ENCODE assay signal across 20 cellular contexts in the genomic region with DNA sequence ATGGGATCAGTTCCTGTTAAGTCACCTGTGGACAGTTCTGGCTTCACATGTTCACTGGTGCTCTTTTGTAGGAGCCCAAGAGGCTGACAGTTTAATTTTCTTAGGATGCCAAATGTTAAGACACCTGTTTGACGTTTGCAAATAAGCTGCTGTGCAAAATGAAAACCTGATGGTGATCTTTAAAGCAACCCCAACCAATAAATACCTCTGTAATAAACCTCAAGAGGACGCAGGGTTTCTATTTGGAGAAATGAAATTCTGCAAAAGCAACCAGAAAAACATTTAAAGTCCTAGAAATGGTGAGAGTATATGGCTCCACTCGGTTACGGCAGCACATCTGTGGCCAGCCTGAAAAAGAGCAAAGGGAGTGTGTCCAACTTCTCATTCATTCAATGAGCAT. TPM values are rescaled to one million over a fixed set of nuclear protein-coding genes. Genes with fewer than 3 reads are reported as not detected.
DNase-seq lines count a peak whose midpoint lies in the region; ATAC-seq and TF ChIP-seq lines count a peak whose summit lies in the region.
"Had no signal": no experiment of that assay in that cellular context is flagged by ENCODE, and none has a peak within 500 bp of the region (broad histone marks: within the 10 kb centered on the region; RNA-seq: fewer than 3 reads in every experiment).

No MANE protein-coding gene starts in this region.

- TF ChIP-seq CTCF in GM12865 (IDR thresholded peaks at IDR 0.05; ENCODE audit: insufficient read depth, low read depth, low read length, missing control alignments): no peak
- TF ChIP-seq CTCF in osteoblast (IDR thresholded peaks at IDR 0.05; ENCODE audit: extremely low read depth, low read depth, low read length): no peak

- ATAC-seq in stimulated activated naive B cell treated with anti-CD40 and anti-IgM and Interleukin-4, amounts not matched to agents 10 μg/mL and 1 μg/mL and 100 μg/mL, for 72 hours (replicated peaks): peak in 1 of 2 donors; percentile 17
- ATAC-seq: Panc1 had no signal

- H3K4me1 Mint-ChIP-seq in IgD-negative memory B cell: peaks cover 51 to 58% (median 58%) of the 10 kb centered on the region in 3 donors
- peaks cover 45 to 60% of the 10 kb centered on the region in 2 donors for H3K4me1 Mint-ChIP-seq in stimulated activated naive B cell treated with anti-CD40 and anti-IgM and Interleukin-4, amounts not matched to agents 10 μg/mL and 1 μg/mL and 100 μg/mL, for 72 hours

- H3K4me3 Mint-ChIP-seq in IgD-negative memory B cell: peak overlapping the region; percentile 8 to 58 (median 38)
- H3K4me3 Mint-ChIP-seq in stimulated activated naive B cell treated with anti-CD40 and anti-IgM and Interleukin-4, amounts not matched to agents 10 μg/mL and 1 μg/mL and 100 μg/mL, for 72 hours: peak overlapping the region in 1 of 2 donors; percentile 43

- H3K9me3 Mint-ChIP-seq in IgD-negative memory B cell: no peaks in the 10 kb centered on the region
- no peaks in the 10 kb centered on the region for H3K9me3 Mint-ChIP-seq in stimulated activated naive B cell treated with anti-CD40 and anti-IgM and Interleukin-4, amounts not matched to agents 10 μg/mL and 1 μg/mL and 100 μg/mL, for 72 hours

- no peak overlapping the region for H2AFZ ChIP-seq in osteoblast (ENCODE audit: low read length)
- H2AFZ ChIP-seq: GM23248 had no signal

- H4K20me1 ChIP-seq in osteoblast (ENCODE audit: insufficient read depth, low read length): no peaks in the 10 kb centered on the region

- H3K4me3 ChIP-seq in GM12865 (ENCODE audit: low read depth, low read length) (no peak overlapping the region), osteoblast (ENCODE audit: insufficient read depth, low read length) (no peak overlapping the region)
- H3K4me3 ChIP-seq: GM23248 had no signal

- peaks cover 3% of the 10 kb centered on the region for H3K36me3 Mint-ChIP-seq in IgD-negative memory B cell
- peaks cover 5% of the 10 kb centered on the region in 2 donors for H3K36me3 Mint-ChIP-seq in stimulated activated naive B cell treated with anti-CD40 and anti-IgM and Interleukin-4, amounts not matched to agents 10 μg/mL and 1 μg/mL and 100 μg/mL, for 72 hours

- peak; percentile 78 for DNase-seq in GM12865 (ENCODE audit: low read depth)
- peak; percentile 66 for DNase-seq in RPMI8226
- no peak for DNase-seq in stimulated activated naive B cell treated with anti-CD40 and anti-IgM and Interleukin-4, amounts not matched to agents 10 μg/mL and 1 μg/mL and 100 μg/mL, for 72 hours
- DNase-seq in AML-193 (lab: John Stamatoyannopoulos, UW): no peak
- no peak for DNase-seq in osteoblast (ENCODE audit: insufficient read length, low spot score, missing footprints)
- DNase-seq in DMS79 (lab: John Stamatoyannopoulos, UW): no peak
- DNase-seq: C1 segment of cervical spinal cord, DND-41, GM23248, HCEC 1CT, NCI-H1417, NCI-H187, NCI-H226, NCI-H524, SW 1271 had no signal

- peaks cover 16% of the 10 kb centered on the region for H3K27me3 ChIP-seq in osteoblast (ENCODE audit: insufficient read depth, low read length)

- no peaks in the 10 kb centered on the region for H3K27me3 Mint-ChIP-seq in IgD-negative memory B cell
- H3K27me3 Mint-ChIP-seq in stimulated activated naive B cell treated with anti-CD40 and anti-IgM and Interleukin-4, amounts not matched to agents 10 μg/mL and 1 μg/mL and 100 μg/mL, for 72 hours: no peaks in the 10 kb centered on the region

- no peak overlapping the region for H3K27ac ChIP-seq in osteoblast (ENCODE audit: low read depth, low read length)
- H3K27ac ChIP-seq: GM23248 had no signal

- H3K4me2 ChIP-seq in osteoblast (ENCODE audit: insufficient read depth, low read length): no peak overlapping the region

- no peaks in the 10 kb centered on the region for H3K79me2 ChIP-seq in osteoblast (ENCODE audit: insufficient read depth, low read length)

- no peaks in the 10 kb centered on the region for H3K4me1 ChIP-seq in osteoblast (ENCODE audit: insufficient read depth, low read length)

- peak overlapping the region; percentile 52 to 98 (median 90) for H3K27ac Mint-ChIP-seq in IgD-negative memory B cell
- peak overlapping the region; percentile 87 for H3K27ac Mint-ChIP-seq in stimulated activated naive B cell treated with anti-CD40 and anti-IgM and Interleukin-4, amounts not matched to agents 10 μg/mL and 1 μg/mL and 100 μg/mL, for 72 hours

- no peaks in the 10 kb centered on the region for H3K9me3 ChIP-seq in osteoblast (ENCODE audit: low read depth, low read length)

- H3K36me3 ChIP-seq in osteoblast (ENCODE audit: insufficient read depth, low read length): no peaks in the 10 kb centered on the region

RNA-seq across cellular contexts. Expression of gene RHEX, which starts 5.7 kb away (rescaled TPM):
- 2.0 TPM for polyA plus RNA-seq in IgD-negative memory B cell
- total RNA-seq in osteoblast: not detected in 2 replicates
- total RNA-seq: A673; GM23248; SK-MEL-5; T-helper 2 cell treated with Interferon-gamma antibody and Interleukin-4, amounts not matched to agents 100 ng/mL and 5 ng/mL, for 36 hours had no signal
- polyA plus RNA-seq: GM23248 had no signal

RNA-seq across cellular contexts. Expression of gene CTSE, which starts 23.6 kb away (rescaled TPM):
- not detected for polyA plus RNA-seq in IgD-negative memory B cell
- total RNA-seq in osteoblast: not detected in 2 replicates
- total RNA-seq: GM23248; SK-MEL-5; T-helper 2 cell treated with Interferon-gamma antibody and Interleukin-4, amounts not matched to agents 100 ng/mL and 5 ng/mL, for 36 hours had no signal
- polyA plus RNA-seq: GM23248 had no signal

RNA-seq across cellular contexts. Expression of gene RAB7B, which starts 44.1 kb away (rescaled TPM):
- not detected for polyA plus RNA-seq in IgD-negative memory B cell
- 7.6 and 7.7 TPM in 2 replicates for total RNA-seq in osteoblast
- total RNA-seq: T-helper 2 cell treated with Interferon-gamma antibody and Interleukin-4, amounts not matched to agents 100 ng/mL and 5 ng/mL, for 36 hours had no signal

Comparison
In these comparisons a context has a peak if more than half of its experiments do, and no peak if none do; other contexts are left out.
1. DNase-seq: peak in GM12865 (single experiment) and RPMI8226 (single experiment); none in stimulated activated naive B cell treated with anti-CD40 and anti-IgM and Interleukin-4, amounts not matched to agents 10 μg/mL and 1 μg/mL and 100 μg/mL, for 72 hours (single experiment), AML-193 (0 of 2), osteoblast (single experiment) and DMS79 (single experiment).